In genomic region chr1:188672153-188672552, GRCh38 we compare ENCODE assay signal across 28 cellular contexts.
"Had no signal": no experiment of that assay in that cellular context is flagged by ENCODE, and none has a peak within 500 bp of the region (broad histone marks: within the 10 kb centered on the region; RNA-seq: fewer than 3 reads in every experiment).

No MANE protein-coding gene starts in this region.

- H3K9me3 Mint-ChIP-seq: endodermal cell had no signal

- DNase-seq: colonic mucosa; cortex of kidney; dermis blood vessel endothelial cell; dorsolateral prefrontal cortex; effector CD4-positive, alpha-beta T cell; effector CD8-positive, alpha-beta T cell; effector memory CD4-positive, alpha-beta T cell; effector memory CD8-positive, alpha-beta T cell; endodermal cell; erythroblast; esophagus squamous epithelium; foreskin fibroblast; foreskin keratinocyte; foreskin melanocyte; gastrocnemius medialis; glutamatergic neuron; head of caudate nucleus; heart left ventricle; heart right ventricle had no signal

- H3K27ac ChIP-seq: colonic mucosa, coronary artery, dorsolateral prefrontal cortex, epithelial cell of prostate, esophagus muscularis mucosa, esophagus squamous epithelium, foreskin keratinocyte, gastrocnemius medialis, gastroesophageal sphincter, heart left ventricle, heart right ventricle had no signal

- H3K27me3 Mint-ChIP-seq: dendritic cell treated with granulocyte-macrophage colony-stimulating factor and Interleukin-4, amounts not matched to agents 40 ng/mL and 50 ng/mL, for 4 days; effector memory CD8-positive, alpha-beta T cell had no signal

- H3K4me1 ChIP-seq: colonic mucosa, esophagus muscularis mucosa, esophagus squamous epithelium, foreskin keratinocyte, gastrocnemius medialis, gastroesophageal sphincter, heart left ventricle, heart right ventricle had no signal

- H3K9me3 ChIP-seq: colonic mucosa, esophagus muscularis mucosa, esophagus squamous epithelium, gastrocnemius medialis, gastroesophageal sphincter had no signal

- H3K4me3 Mint-ChIP-seq: dendritic cell treated with granulocyte-macrophage colony-stimulating factor and Interleukin-4, amounts not matched to agents 40 ng/mL and 50 ng/mL, for 4 days; effector memory CD8-positive, alpha-beta T cell; endodermal cell had no signal

- H3K27ac Mint-ChIP-seq: dendritic cell treated with granulocyte-macrophage colony-stimulating factor and Interleukin-4, amounts not matched to agents 40 ng/mL and 50 ng/mL, for 4 days; effector memory CD8-positive, alpha-beta T cell; endodermal cell had no signal

- FAIRE-seq: colon, endometrium, endothelial cell of umbilical vein, frontal cortex had no signal

- H3K36me3 ChIP-seq: colonic mucosa, esophagus muscularis mucosa, esophagus squamous epithelium, gastrocnemius medialis, gastroesophageal sphincter, heart left ventricle, heart right ventricle had no signal

- H3K4me3 ChIP-seq: colonic mucosa, coronary artery, dorsolateral prefrontal cortex, esophagus muscularis mucosa, esophagus squamous epithelium, gastrocnemius medialis, gastroesophageal sphincter, heart left ventricle, heart right ventricle had no signal

- H3K27me3 ChIP-seq: colonic mucosa, dorsolateral prefrontal cortex, esophagus muscularis mucosa, esophagus squamous epithelium, foreskin keratinocyte, gastrocnemius medialis, gastroesophageal sphincter, heart left ventricle, heart right ventricle had no signal
